14 cellular contexts compared by ENCODE assay signal in genomic region chr11:62721994-62722393, GRCh38. TPM values are rescaled to one million over a fixed set of nuclear protein-coding genes. Genes with fewer than 3 reads are reported as not detected.
DNase-seq lines count a peak whose midpoint lies in the region; ATAC-seq and TF ChIP-seq lines count a peak whose summit lies in the region.
"Had no signal": no experiment of that assay in that cellular context is flagged by ENCODE, and none has a peak within 500 bp of the region (broad histone marks: within the 10 kb centered on the region; RNA-seq: fewer than 3 reads in every experiment).

No MANE protein-coding gene starts in this region.

- H3K4me3 ChIP-seq in NB4 (ENCODE audit: low read depth, low read length), result no peak overlapping the region
- H3K4me3 ChIP-seq: Peyer's patch, transverse colon had no signal

- CTCF ChIA-PET in activated CD4-positive, alpha-beta T cell treated with anti-CD3 and anti-CD28 coated beads for 36 hours (lab: Charles Lee), result interaction anchor here (0.7 kb wide), 1 partner anchor 184 kb away, joined by 3 read pairs; no protein-coding TSS in a partner anchor

- no peak for TF ChIP-seq POLR2A in NB4 (IDR thresholded peaks at IDR 0.05; ENCODE audit: extremely low read depth, insufficient read length)

- peak overlapping the region; percentile 34 for H3K27ac Mint-ChIP-seq in activated CD4-positive, alpha-beta T cell treated with anti-CD3 and anti-CD28 coated beads for 36 hours
- H3K27ac Mint-ChIP-seq in osteocyte (ENCODE audit: unreplicated experiment), result peak overlapping the region; percentile 63

- POLR2A ChIA-PET in activated CD4-positive, alpha-beta T cell treated with anti-CD3 and anti-CD28 coated beads for 36 hours (lab: Charles Lee), result interaction anchor here (0.8 kb wide), 1 partner anchor 134 kb away, joined by 4 read pairs; no protein-coding TSS in a partner anchor

- DNase-seq in activated CD4-positive, alpha-beta T cell treated with anti-CD3 and anti-CD28 coated beads for 36 hours, result no peak
- DNase-seq in activated CD4-positive, alpha-beta T cell treated with anti-CD3 and anti-CD28 coated beads for 4 hours, result no peak
- peak; percentile 56 for DNase-seq in NB4 (ENCODE audit: low read depth)
- DNase-seq in ecto neural progenitor cell (ENCODE audit: low spot score), result peak; percentile 48
- no peak for DNase-seq in osteocyte (ENCODE audit: extremely low spot score, unreplicated experiment)
- DNase-seq in NCI-H345 treated with DMSO at 0.1 percent for 48 hours (lab: John Stamatoyannopoulos, UW; ENCODE audit: unreplicated experiment), result no peak
- no peak for DNase-seq in germinal center (ENCODE audit: low spot score)
- no peak for DNase-seq in GM10266 (ENCODE audit: extremely low spot score)
- DNase-seq: head of caudate nucleus; natural killer cell; Peyer's patch; stimulated activated CD4-positive, alpha-beta T cell treated with anti-CD3 and anti-CD28 coated beads, Interleukin-4, amount 100 ng/mL, for 1 hour; transverse colon had no signal

- no peaks in the 10 kb centered on the region for H3K27me3 Mint-ChIP-seq in activated CD4-positive, alpha-beta T cell treated with anti-CD3 and anti-CD28 coated beads for 36 hours
- H3K27me3 Mint-ChIP-seq in osteocyte (ENCODE audit: unreplicated experiment), result no peaks in the 10 kb centered on the region

- intact Hi-C loops in activated CD4-positive, alpha-beta T cell treated with anti-CD3 and anti-CD28 coated beads for 36 hours (cut with DNase I, micrococcal nuclease), result no loop called here

- peaks cover 87% of the 10 kb centered on the region for H3K36me3 Mint-ChIP-seq in activated CD4-positive, alpha-beta T cell treated with anti-CD3 and anti-CD28 coated beads for 36 hours (ENCODE audit: low read depth)
- H3K36me3 Mint-ChIP-seq in osteocyte (ENCODE audit: unreplicated experiment), result peaks cover 59% of the 10 kb centered on the region

- peak; percentile 8 for TF ChIP-seq CTCF in NB4 (IDR thresholded peaks at IDR 0.05; ENCODE audit: low read depth, low read length)
- no peak for TF ChIP-seq CTCF in osteocyte (IDR thresholded peaks at IDR 0.05)
- no peak for TF ChIP-seq CTCF in GM10266 (IDR thresholded peaks at IDR 0.05; ENCODE audit: control insufficient read depth, insufficient read depth, low read depth, missing control alignments)

- ATAC-seq in activated CD4-positive, alpha-beta T cell treated with anti-CD3 and anti-CD28 coated beads for 36 hours, result no peak
- ATAC-seq: natural killer cell had no signal

- peaks cover 35% of the 10 kb centered on the region for H3K4me1 Mint-ChIP-seq in activated CD4-positive, alpha-beta T cell treated with anti-CD3 and anti-CD28 coated beads for 36 hours
- peaks cover 32% of the 10 kb centered on the region for H3K4me1 Mint-ChIP-seq in osteocyte (ENCODE audit: unreplicated experiment)

- no peaks in the 10 kb centered on the region for H3K9me3 Mint-ChIP-seq in activated CD4-positive, alpha-beta T cell treated with anti-CD3 and anti-CD28 coated beads for 36 hours (ENCODE audit: low read depth)
- no peaks in the 10 kb centered on the region for H3K9me3 Mint-ChIP-seq in osteocyte (ENCODE audit: unreplicated experiment)
- H3K9me3 Mint-ChIP-seq: natural killer cell had no signal

- H3K4me3 Mint-ChIP-seq in activated CD4-positive, alpha-beta T cell treated with anti-CD3 and anti-CD28 coated beads for 36 hours, result no peak overlapping the region
- no peak overlapping the region for H3K4me3 Mint-ChIP-seq in osteocyte (ENCODE audit: unreplicated experiment)
- H3K4me3 Mint-ChIP-seq: natural killer cell had no signal

RNA-seq across cellular contexts. Expression of gene HNRNPUL2, which starts 5.3 kb away (rescaled TPM):
- total RNA-seq in activated CD4-positive, alpha-beta T cell treated with anti-CD3 and anti-CD28 coated beads for 36 hours, result 10 to 100 TPM; 48.7 to 59.6 TPM
- total RNA-seq in osteocyte, result 52.5 and 56.1 TPM in 2 replicates

RNA-seq across cellular contexts. Expression of gene TTC9C, which starts 6.3 kb away (rescaled TPM):
- 10 to 100 TPM; 40.8 to 54.1 TPM for total RNA-seq in activated CD4-positive, alpha-beta T cell treated with anti-CD3 and anti-CD28 coated beads for 36 hours
- 32.4 and 36.6 TPM in 2 replicates for total RNA-seq in osteocyte

RNA-seq across cellular contexts. Expression of gene GNG3, which starts 14.5 kb away (rescaled TPM):
- total RNA-seq in activated CD4-positive, alpha-beta T cell treated with anti-CD3 and anti-CD28 coated beads for 36 hours, result not detected
- total RNA-seq in osteocyte, result not detected in 2 replicates
- total RNA-seq: bronchial epithelial cell, natural killer cell, Peyer's patch had no signal

RNA-seq across cellular contexts. Expression of gene BSCL2, which starts 14.8 kb away (rescaled TPM):
- 10 to 100 TPM; 16.7 to 28.0 TPM for total RNA-seq in activated CD4-positive, alpha-beta T cell treated with anti-CD3 and anti-CD28 coated beads for 36 hours
- total RNA-seq in osteocyte, result 54.1 and 56.7 TPM in 2 replicates

RNA-seq across cellular contexts. Expression of gene ZBTB3, which starts 32.0 kb away (rescaled TPM):
- total RNA-seq in activated CD4-positive, alpha-beta T cell treated with anti-CD3 and anti-CD28 coated beads for 36 hours, result 10 to 100 TPM in 1 of 2 experiments, 1 to 10 TPM in 1; 6.0 to 10.2 TPM
- total RNA-seq in osteocyte, result 11.2 and 12.9 TPM in 2 replicates

Comparison
In these comparisons a context has a peak if more than half of its experiments do, and no peak if none do; other contexts are left out.
1. DNase-seq: peak in NB4 (single experiment) and ecto neural progenitor cell (single experiment); none in activated CD4-positive, alpha-beta T cell treated with anti-CD3 and anti-CD28 coated beads for 36 hours (single experiment), activated CD4-positive, alpha-beta T cell treated with anti-CD3 and anti-CD28 coated beads for 4 hours (0 of 2), osteocyte (single experiment), NCI-H345 treated with DMSO at 0.1 percent for 48 hours (single experiment), germinal center (single experiment) and GM10266 (single experiment).